10 cellular contexts compared by ENCODE assay signal in genomic region chr17:41417576-41418015, GRCh38. TPM values are rescaled to one million over a fixed set of nuclear protein-coding genes. Genes with fewer than 3 reads are reported as not detected.
DNase-seq lines count a peak whose midpoint lies in the region; ATAC-seq, FAIRE-seq and TF ChIP-seq lines count a peak whose summit lies in the region.
"Had no signal": no experiment of that assay in that cellular context is flagged by ENCODE, and none has a peak within 500 bp of the region (broad histone marks: within the 10 kb centered on the region; RNA-seq: fewer than 3 reads in every experiment).

No MANE protein-coding gene starts in this region.

- H3K9me1 ChIP-seq in K562 (ENCODE audit: control insufficient read depth, insufficient read depth, low read length) = no peaks in the 10 kb centered on the region

- no peak overlapping the region for H2AFZ ChIP-seq in K562 (ENCODE audit: low read depth, low read length)

- CTCF ChIA-PET in K562 (lab: Yijun Ruan, JAX; ENCODE audit: low intra/inter-chr PET ratio) = no interaction called here

- H3K27ac ChIP-seq in K562 (ENCODE audit: extremely low read depth, low read depth, low read length) (no peak overlapping the region), mesendoderm (ENCODE audit: low read depth, low read length) (no peak overlapping the region)
- H3K27ac ChIP-seq: prostate gland had no signal

- DNase-seq in EH (ENCODE audit: low read depth) (peak; percentile 45), HPDE6-E6E7 (ENCODE audit: extremely low spot score) (peak; percentile 70), K562 (ENCODE audit: extremely low read depth in 1 of 4, low spot score in 3 of 4) (peak; percentile 16 to 59 (median 53)), mesendoderm (peak; percentile 65), amniotic stem cell (lab: John Stamatoyannopoulos, UW) (no peak)
- no peak for DNase-seq in activated CD4-positive, alpha-beta T cell treated with anti-CD3 and anti-CD28 coated beads for 4 hours
- DNase-seq in activated CD4-positive, alpha-beta T cell treated with anti-CD3 and anti-CD28 coated beads for 1 hour = no peak

- peak; percentile 52 to 67 (median 55) for TF ChIP-seq CTCF in K562 (IDR thresholded peaks at IDR 0.05 in 2 of 3, conservative IDR thresholded peaks at IDR 0.05 in 1 of 3; ENCODE audit: insufficient read depth in 2 of 3, low read depth in 1 of 3, low read length in 3 of 3)

- no peak overlapping the region for H3K18ac ChIP-seq in mesendoderm (ENCODE audit: low read length)

- WGBS in K562 (ENCODE audit: insufficient coverage, low coverage, missing lambda C conversion rate) = 2% methylated on average over 4 of the region's 4 CpGs
- WGBS in mesendoderm (ENCODE audit: extremely low coverage, insufficient coverage, low lambda C conversion rate) = no CpG with 5 or more reads among the region's 4 CpGs

- FAIRE-seq in K562 (lab: Jason Lieb, UNC) = no peak

- H3K23ac ChIP-seq in mesendoderm (ENCODE audit: low read length) = no peak overlapping the region

- H3K4me1 ChIP-seq in K562 (replicated peaks in 1 of 2; ENCODE audit: control insufficient read depth in 2 of 2, insufficient read depth in 2 of 2, low read length in 2 of 2) (no peaks in the 10 kb centered on the region), mesendoderm (ENCODE audit: control insufficient read depth, low read depth, low read length) (peaks cover 5% of the 10 kb centered on the region)

- H2BK120ac ChIP-seq in mesendoderm (ENCODE audit: low read depth, low read length) = no peak overlapping the region

- H3K36me3 ChIP-seq in K562 (ENCODE audit: control insufficient read depth, insufficient read depth, low read length) = no peaks in the 10 kb centered on the region
- H3K36me3 ChIP-seq in mesendoderm (ENCODE audit: control insufficient read depth, insufficient read depth, low read length) = no peaks in the 10 kb centered on the region
- H3K36me3 ChIP-seq: prostate gland had no signal

- H4K8ac ChIP-seq in mesendoderm (ENCODE audit: low read depth, low read length) = no peak overlapping the region

- H4K5ac ChIP-seq in mesendoderm (ENCODE audit: low read length) = no peak overlapping the region

- H3K79me2 ChIP-seq in K562 (ENCODE audit: control insufficient read depth, insufficient read depth, low read length) = no peaks in the 10 kb centered on the region
- no peaks in the 10 kb centered on the region for H3K79me2 ChIP-seq in mesendoderm (ENCODE audit: control insufficient read depth, insufficient read depth, low read length)

- no peak overlapping the region for H3K9ac ChIP-seq in K562 (ENCODE audit: insufficient read depth in 1 of 2, low read depth in 2 of 2, low read length in 2 of 2)
- no peak overlapping the region for H3K9ac ChIP-seq in mesendoderm (ENCODE audit: low read length)

- H3K56ac ChIP-seq in mesendoderm (ENCODE audit: low read length) = no peak overlapping the region

- no peak overlapping the region for H2BK15ac ChIP-seq in mesendoderm (replicated peaks; ENCODE audit: low read depth)

- H3K4me2 ChIP-seq in K562 (ENCODE audit: insufficient read depth, low read length) (no peak overlapping the region), mesendoderm (ENCODE audit: low read length) (no peak overlapping the region)

- POLR2A ChIA-PET in K562 (lab: Yijun Ruan, JAX) = interaction anchor here (0.5 to 1.9 kb wide), 3 partner anchors 9 to 273 kb away, joined by 3 to 8 read pairs (median 3); no protein-coding TSS in a partner anchor

- no peak overlapping the region for H2BK5ac ChIP-seq in mesendoderm (ENCODE audit: low read length)

- intact Hi-C loops in K562 (cut with micrococcal nuclease) = no loop called here

- no peaks in the 10 kb centered on the region for H3K9me3 ChIP-seq in K562 (replicated peaks; ENCODE audit: control insufficient read depth, insufficient read depth, low read depth, low read length)
- H3K9me3 ChIP-seq: prostate gland had no signal

- BruUV-seq in K562 (replicated peaks; lab: Mats Ljungman, UMichigan) = no TSS peak

- in situ Hi-C loops in K562 (cut with MboI) = no loop called here

- TF ChIP-seq RAD21 in K562 (CRISPR knock-in tag; conservative IDR thresholded peaks at IDR 0.05 in 1 of 2, IDR thresholded peaks at IDR 0.05 in 1 of 2) = peak in 1 of 2 experiments; percentile 27; a peak in 2 of 4 replicates

- no peak overlapping the region for H3K4ac ChIP-seq in mesendoderm (ENCODE audit: low read depth, low read length)

- no peak overlapping the region for H2AK5ac ChIP-seq in mesendoderm (ENCODE audit: low read length)

- H4K20me1 ChIP-seq in K562 (replicated peaks; ENCODE audit: control insufficient read depth, insufficient read depth, low read length) = no peaks in the 10 kb centered on the region

- H3K79me1 ChIP-seq in mesendoderm (ENCODE audit: low read length) = no peaks in the 10 kb centered on the region

- H3K27me3 ChIP-seq in K562 (ENCODE audit: control insufficient read depth in 2 of 2, insufficient read depth in 2 of 2, low read length in 2 of 2) (peaks cover 18 to 42% of the 10 kb centered on the region in 2 experiments; a peak in 4 of 5 replicates), mesendoderm (ENCODE audit: insufficient read depth, low read length, poor library complexity) (no peaks in the 10 kb centered on the region)

- no peak for TF ChIP-seq EP300 in K562 (IDR thresholded peaks at IDR 0.05; ENCODE audit: low read length)

- ATAC-seq in K562 (peak; percentile 84), GM21576 (IDR thresholded peaks at IDR 0.05; ENCODE audit: unreplicated experiment) (no peak)

- H3K4me3 ChIP-seq in K562 = no peak overlapping the region
- H3K4me3 ChIP-seq in mesendoderm (ENCODE audit: low read length) = no peak overlapping the region
- H3K4me3 ChIP-seq: prostate gland had no signal

- no peak for TF ChIP-seq POLR2A in K562 (conservative IDR thresholded peaks at IDR 0.05)

RNA-seq across cellular contexts. Expression of gene KRT37, which starts 6.8 kb away (rescaled TPM):
- not detected in 2 replicates for total RNA-seq in K562 (2011; cell fraction: chromatin; rRNA removed; ENCODE audit: low replicate concordance)
- not detected in 2 replicates for total RNA-seq in K562 (2011; cell fraction: nucleolus; rRNA removed)
- not detected in 2 replicates for total RNA-seq in K562 (2011; cell fraction: nucleoplasm; rRNA removed)
- total RNA-seq in K562 (2014; rRNA removed) (not detected in 2 replicates), K562 (2014; rRNA removed; fragmentation: Illumina TruSeq; extraction: Trizol) (not detected in 2 replicates), K562 (2015; rRNA removed; fragmentation: Illumina TruSeq; extraction: Trizol) (not detected in 2 replicates), K562 (2021) (not detected in 2 replicates)
- polyA plus RNA-seq in K562 (2011; rRNA removed) (not detected in 2 replicates), K562 (2014; fragmentation: Illumina TruSeq; extraction: Trizol) (not detected in 2 replicates), K562 (2014; fragmentation: Nextera tagmentation; extraction: Ambion mirVana) (not detected), K562 (2014; rRNA removed) (not detected in 2 replicates)
- polyA plus RNA-seq in K562 (2011; cell fraction: cytosol; rRNA removed) = not detected in 2 replicates
- not detected in 2 replicates for polyA plus RNA-seq in K562 (2011; cell fraction: nucleus; rRNA removed)
- not detected in 2 replicates for polyA plus RNA-seq in K562 (2012)
- not detected in 2 replicates for polyA minus RNA-seq in K562 (2011; rRNA and poly(A)+ RNA removed)
- not detected in 2 replicates for polyA minus RNA-seq in K562 (2011; cell fraction: cytosol; rRNA and poly(A)+ RNA removed)
- polyA minus RNA-seq in K562 (2011; cell fraction: nucleus; rRNA and poly(A)+ RNA removed) = not detected in 2 replicates
- polyA plus RNA-seq in mesendoderm (2013, experiment 1 of 2) = not detected
- not detected for polyA plus RNA-seq in mesendoderm (2013, experiment 2 of 2)
- total RNA-seq: prostate gland, subcutaneous adipose tissue had no signal

RNA-seq across cellular contexts. Expression of gene KRT31, which starts 20.2 kb away (rescaled TPM):
- total RNA-seq in K562 (2011; cell fraction: chromatin; rRNA removed; ENCODE audit: low replicate concordance) = not detected in 2 replicates
- not detected in 2 replicates for total RNA-seq in K562 (2011; cell fraction: nucleolus; rRNA removed)
- total RNA-seq in K562 (2011; cell fraction: nucleoplasm; rRNA removed) = not detected in 2 replicates
- total RNA-seq in K562 (2014; rRNA removed) (not detected in 2 replicates), K562 (2014; rRNA removed; fragmentation: Illumina TruSeq; extraction: Trizol) (not detected in 2 replicates), K562 (2015; rRNA removed; fragmentation: Illumina TruSeq; extraction: Trizol) (not detected in 2 replicates), K562 (2021) (not detected in 2 replicates)
- polyA plus RNA-seq in K562 (2011; rRNA removed) (not detected in 2 replicates), K562 (2014; fragmentation: Illumina TruSeq; extraction: Trizol) (not detected in 2 replicates), K562 (2014; fragmentation: Nextera tagmentation; extraction: Ambion mirVana) (not detected), K562 (2014; rRNA removed) (not detected in 2 replicates)
- polyA plus RNA-seq in K562 (2011; cell fraction: cytosol; rRNA removed) = not detected in 2 replicates
- polyA plus RNA-seq in K562 (2011; cell fraction: nucleus; rRNA removed) = not detected in 2 replicates
- not detected in 2 replicates for polyA plus RNA-seq in K562 (2012)
- not detected in 2 replicates for polyA minus RNA-seq in K562 (2011; rRNA and poly(A)+ RNA removed)
- not detected in 2 replicates for polyA minus RNA-seq in K562 (2011; cell fraction: cytosol; rRNA and poly(A)+ RNA removed)
- not detected in 2 replicates for polyA minus RNA-seq in K562 (2011; cell fraction: nucleus; rRNA and poly(A)+ RNA removed)
- polyA plus RNA-seq in mesendoderm (2013, experiment 1 of 2) = not detected
- not detected for polyA plus RNA-seq in mesendoderm (2013, experiment 2 of 2)
- total RNA-seq: prostate gland, subcutaneous adipose tissue had no signal

RNA-seq across cellular contexts. Expression of gene KRT38, which starts 23.2 kb away (rescaled TPM):
- total RNA-seq in K562 (2011; cell fraction: chromatin; rRNA removed; ENCODE audit: low replicate concordance) = not detected in 2 replicates
- not detected in 2 replicates for total RNA-seq in K562 (2011; cell fraction: nucleolus; rRNA removed)
- total RNA-seq in K562 (2011; cell fraction: nucleoplasm; rRNA removed) = not detected in 2 replicates
- not detected in 2 replicates for total RNA-seq in K562 (2014; rRNA removed)
- total RNA-seq in K562 (2014; rRNA removed; fragmentation: Illumina TruSeq; extraction: Trizol) = not detected in 2 replicates
- not detected in 2 replicates for total RNA-seq in K562 (2015; rRNA removed; fragmentation: Illumina TruSeq; extraction: Trizol)
- not detected in 2 replicates for total RNA-seq in K562 (2021)
- polyA plus RNA-seq in K562 (2011; rRNA removed) = not detected in 2 replicates
- not detected in 2 replicates for polyA plus RNA-seq in K562 (2011; cell fraction: cytosol; rRNA removed)
- polyA plus RNA-seq in K562 (2011; cell fraction: nucleus; rRNA removed) = not detected in 2 replicates
- polyA plus RNA-seq in K562 (2012) = not detected in 2 replicates
- not detected in 2 replicates for polyA plus RNA-seq in K562 (2014; fragmentation: Illumina TruSeq; extraction: Trizol)
- polyA plus RNA-seq in K562 (2014; fragmentation: Nextera tagmentation; extraction: Ambion mirVana) = not detected
- polyA plus RNA-seq in K562 (2014; rRNA removed) = not detected in 2 replicates
- not detected in 2 replicates for polyA minus RNA-seq in K562 (2011; rRNA and poly(A)+ RNA removed)
- polyA minus RNA-seq in K562 (2011; cell fraction: cytosol; rRNA and poly(A)+ RNA removed) = not detected in 2 replicates
- not detected in 2 replicates for polyA minus RNA-seq in K562 (2011; cell fraction: nucleus; rRNA and poly(A)+ RNA removed)
- not detected for polyA plus RNA-seq in mesendoderm (2013, experiment 1 of 2)
- polyA plus RNA-seq in mesendoderm (2013, experiment 2 of 2) = not detected
- total RNA-seq: prostate gland, subcutaneous adipose tissue had no signal

RNA-seq across cellular contexts. Expression of gene KRT34, which starts 35.5 kb away (rescaled TPM):
- total RNA-seq in K562 (2011; cell fraction: chromatin; rRNA removed; ENCODE audit: low replicate concordance) = not detected in 2 replicates
- total RNA-seq in K562 (2011; cell fraction: nucleolus; rRNA removed) = not detected in 2 replicates
- not detected in 2 replicates for total RNA-seq in K562 (2011; cell fraction: nucleoplasm; rRNA removed)
- not detected in 2 replicates for total RNA-seq in K562 (2014; rRNA removed)
- total RNA-seq in K562 (2014; rRNA removed; fragmentation: Illumina TruSeq; extraction: Trizol) = not detected in 2 replicates
- total RNA-seq in K562 (2015; rRNA removed; fragmentation: Illumina TruSeq; extraction: Trizol) = not detected in 2 replicates
- total RNA-seq in K562 (2021) = not detected in 2 replicates
- not detected in 2 replicates for polyA plus RNA-seq in K562 (2011; rRNA removed)
- not detected in 2 replicates for polyA plus RNA-seq in K562 (2011; cell fraction: cytosol; rRNA removed)
- polyA plus RNA-seq in K562 (2011; cell fraction: nucleus; rRNA removed) = not detected in 2 replicates
- polyA plus RNA-seq in K562 (2012) = not detected in 2 replicates
- not detected in 2 replicates for polyA plus RNA-seq in K562 (2014; fragmentation: Illumina TruSeq; extraction: Trizol)
- polyA plus RNA-seq in K562 (2014; fragmentation: Nextera tagmentation; extraction: Ambion mirVana) = not detected
- not detected in 2 replicates for polyA plus RNA-seq in K562 (2014; rRNA removed)
- not detected in 2 replicates for polyA minus RNA-seq in K562 (2011; rRNA and poly(A)+ RNA removed)
- not detected in 2 replicates for polyA minus RNA-seq in K562 (2011; cell fraction: cytosol; rRNA and poly(A)+ RNA removed)
- not detected in 2 replicates for polyA minus RNA-seq in K562 (2011; cell fraction: nucleus; rRNA and poly(A)+ RNA removed)
- polyA plus RNA-seq in mesendoderm (2013, experiment 1 of 2) = not detected
- not detected for polyA plus RNA-seq in mesendoderm (2013, experiment 2 of 2)
- total RNA-seq: subcutaneous adipose tissue had no signal

RNA-seq across cellular contexts. Expression of gene KRT33B, which starts 48.0 kb away (rescaled TPM):
- total RNA-seq in K562 (2011; cell fraction: chromatin; rRNA removed; ENCODE audit: low replicate concordance) = not detected in 2 replicates
- not detected in 2 replicates for total RNA-seq in K562 (2011; cell fraction: nucleolus; rRNA removed)
- total RNA-seq in K562 (2011; cell fraction: nucleoplasm; rRNA removed) = not detected in 2 replicates
- total RNA-seq in K562 (2014; rRNA removed) (not detected in 2 replicates), K562 (2014; rRNA removed; fragmentation: Illumina TruSeq; extraction: Trizol) (not detected in 2 replicates), K562 (2015; rRNA removed; fragmentation: Illumina TruSeq; extraction: Trizol) (not detected in 2 replicates), K562 (2021) (not detected in 2 replicates)
- polyA plus RNA-seq in K562 (2011; rRNA removed) (not detected in 2 replicates), K562 (2014; fragmentation: Illumina TruSeq; extraction: Trizol) (not detected in 2 replicates), K562 (2014; fragmentation: Nextera tagmentation; extraction: Ambion mirVana) (not detected), K562 (2014; rRNA removed) (not detected in 2 replicates)
- not detected in 2 replicates for polyA plus RNA-seq in K562 (2011; cell fraction: cytosol; rRNA removed)
- not detected in 2 replicates for polyA plus RNA-seq in K562 (2011; cell fraction: nucleus; rRNA removed)
- polyA plus RNA-seq in K562 (2012) = not detected in 2 replicates
- polyA minus RNA-seq in K562 (2011; rRNA and poly(A)+ RNA removed) = not detected in 2 replicates
- polyA minus RNA-seq in K562 (2011; cell fraction: cytosol; rRNA and poly(A)+ RNA removed) = not detected in 2 replicates
- polyA minus RNA-seq in K562 (2011; cell fraction: nucleus; rRNA and poly(A)+ RNA removed) = not detected in 2 replicates
- not detected for polyA plus RNA-seq in mesendoderm (2013, experiment 1 of 2)
- not detected for polyA plus RNA-seq in mesendoderm (2013, experiment 2 of 2)
- total RNA-seq: prostate gland, subcutaneous adipose tissue had no signal

Comparison
In these comparisons a context has a peak if more than half of its experiments do, and no peak if none do; other contexts are left out.
1. DNase-seq: peak in EH (single experiment), HPDE6-E6E7 (single experiment), K562 (4 of 4) and mesendoderm (single experiment); none in activated CD4-positive, alpha-beta T cell treated with anti-CD3 and anti-CD28 coated beads for 4 hours (0 of 2), amniotic stem cell (single experiment) and activated CD4-positive, alpha-beta T cell treated with anti-CD3 and anti-CD28 coated beads for 1 hour (single experiment).